9 cellular contexts compared by ENCODE assay signal in genomic region chr1:198638894-198639319, GRCh38. TPM values are rescaled to one million over a fixed set of nuclear protein-coding genes. Genes with fewer than 3 reads are reported as not detected.
DNase-seq lines count a peak whose midpoint lies in the region; ATAC-seq, FAIRE-seq and TF ChIP-seq lines count a peak whose summit lies in the region.
"Had no signal": no experiment of that assay in that cellular context is flagged by ENCODE, and none has a peak within 500 bp of the region (broad histone marks: within the 10 kb centered on the region; RNA-seq: fewer than 3 reads in every experiment).

Gene PTPRC (plus strand): TSS chr1:198639040. CDS start chr1:198639269, 229 bp downstream.

- TF ChIP-seq EP300 in SK-N-SH (IDR thresholded peaks at IDR 0.05; ENCODE audit: borderline replicate concordance in 1 of 2, low read depth in 1 of 2, low read length in 1 of 2) = no peak

- WGBS in SK-N-SH (ENCODE audit: low lambda C conversion rate) = 82% methylated on average over 5 of the region's 5 CpGs

- H3K4me2 ChIP-seq in SK-N-SH = no peak within 1 kb of the TSS

- FAIRE-seq in RCC 7860 (lab: Jason Lieb, UNC) = no peak
- FAIRE-seq: A204.1 had no signal

- intact Hi-C loops in left cardiac atrium (cut with DNase I) = no loop called here
- intact Hi-C loops in vagina (cut with DNase I) = no loop called here

- peaks cover 6% of the 10 kb centered on the region for H3F3A ChIP-seq in SK-N-SH (replicated peaks; ENCODE audit: insufficient read depth)

- no peak for TF ChIP-seq POLR2A in vagina (IDR thresholded peaks at IDR 0.05)

- H2AFZ ChIP-seq in SK-N-SH (ENCODE audit: low read depth) = peak within 1 kb of the TSS; percentile 61

- H3K4me1 ChIP-seq in SK-N-SH (ENCODE audit: control insufficient read depth in 1 of 2, insufficient read depth in 2 of 2, low read depth in 1 of 2, low read length in 1 of 2) (peaks cover 3 to 9% of the 10 kb centered on the region in 2 experiments; a peak in 2 of 4 replicates), vagina (no peaks in the 10 kb centered on the region)

- H3K79me2 ChIP-seq in SK-N-SH (ENCODE audit: insufficient read depth) = no peaks in the 10 kb centered on the region

- TF ChIP-seq RAD21 in SK-N-SH (IDR thresholded peaks at IDR 0.05; ENCODE audit: low read length) = no peak

- no peaks in the 10 kb centered on the region for H4K20me1 ChIP-seq in SK-N-SH (ENCODE audit: insufficient read depth)

- no peak within 1 kb of the TSS for H3K27ac ChIP-seq in SK-N-SH (ENCODE audit: low read depth in 2 of 2, low read length in 1 of 2)
- no peak within 1 kb of the TSS for H3K27ac ChIP-seq in vagina

- no peak for TF ChIP-seq CTCF in SK-N-SH (IDR thresholded peaks at IDR 0.05)
- no peak for TF ChIP-seq CTCF in vagina (IDR thresholded peaks at IDR 0.05)

- H3K4me3 ChIP-seq in SK-N-SH (ENCODE audit: low read depth in 2 of 2, low read length in 1 of 2) = no peak within 1 kb of the TSS
- peak within 1 kb of the TSS in 1 of 2 donors; percentile 29 for H3K4me3 ChIP-seq in vagina

- H3K36me3 ChIP-seq in SK-N-SH (replicated peaks in 1 of 2; ENCODE audit: control insufficient read depth in 1 of 2, insufficient read depth in 2 of 2, low read length in 1 of 2) (no peaks in the 10 kb centered on the region), vagina (no peaks in the 10 kb centered on the region)

- CTCF ChIA-PET in SK-N-SH (lab: Yijun Ruan, JAX) = no interaction called here

- DNase-seq in SK-N-SH (no peak), RPMI8226 (peak; percentile 20), left cardiac atrium (no peak), vagina (ENCODE audit: extremely low spot score in 2 of 2) (no peak), RCC 7860 (ENCODE audit: low spot score) (no peak), hypothalamus (lab: John Stamatoyannopoulos, UW) (no peak)

- POLR2A ChIA-PET in SK-N-SH (lab: Yijun Ruan, JAX) = no interaction called here

- H3K9ac ChIP-seq in SK-N-SH = no peak within 1 kb of the TSS

- H3K27me3 ChIP-seq in SK-N-SH (ENCODE audit: insufficient read depth) (no peaks in the 10 kb centered on the region), vagina (no peaks in the 10 kb centered on the region)

- ATAC-seq in SK-N-SH treated with all-trans-retinoic acid at 6 μM for 48 hours = no peak
- peak; percentile 83 for ATAC-seq in HG02885 (IDR thresholded peaks at IDR 0.05; ENCODE audit: poor library complexity, unreplicated experiment)
- peak; percentile 63 to 73 for ATAC-seq in left cardiac atrium

- H3K9me2 ChIP-seq in SK-N-SH = no peaks in the 10 kb centered on the region

- H3K9me3 ChIP-seq in SK-N-SH = peaks cover 6% of the 10 kb centered on the region; the same call in 1 of the 2 replicates
- no peaks in the 10 kb centered on the region for H3K9me3 ChIP-seq in vagina

TF ChIP-seq in SK-N-SH, 30 proteins besides CTCF, POLR2A, EP300 and RAD21:
- TF ChIP-seq YY1 (IDR thresholded peaks at IDR 0.05; ENCODE audit: low read depth) (no peak), TEAD4 (IDR thresholded peaks at IDR 0.05; ENCODE audit: borderline replicate concordance, insufficient read depth) (no peak), MXI1 (IDR thresholded peaks at IDR 0.05; ENCODE audit: low read depth, low read length) (no peak), SIN3A (IDR thresholded peaks at IDR 0.05; ENCODE audit: borderline replicate concordance, low read depth, low read length) (no peak), RCOR1 (IDR thresholded peaks at IDR 0.05; ENCODE audit: low read length) (no peak), MEF2A (IDR thresholded peaks at IDR 0.05; ENCODE audit: borderline replicate concordance, low read depth) (no peak), ELF1 (IDR thresholded peaks at IDR 0.05) (no peak), USF2 (IDR thresholded peaks at IDR 0.05; ENCODE audit: borderline replicate concordance, low read depth, low read length) (no peak), NRF1 (IDR thresholded peaks at IDR 0.05; ENCODE audit: low read depth, low read length) (no peak)

TF ChIP-seq in SK-N-SH treated with all-trans-retinoic acid at 6 μM for 48 hours, 23 proteins besides CTCF, POLR2A, EP300 and RAD21:
- no peak for TF ChIP-seq ZNF8 (CRISPR knock-in tag; IDR thresholded peaks at IDR 0.05)
- TF ChIP-seq PPARA (CRISPR knock-in tag; IDR thresholded peaks at IDR 0.05; ENCODE audit: borderline replicate concordance) = no peak
- TF ChIP-seq ZFP30 (CRISPR knock-in tag; IDR thresholded peaks at IDR 0.05) = no peak
- TF ChIP-seq PATZ1 (CRISPR knock-in tag; IDR thresholded peaks at IDR 0.05; ENCODE audit: borderline replicate concordance) = no peak
- TF ChIP-seq ARNTL (CRISPR knock-in tag; IDR thresholded peaks at IDR 0.05; ENCODE audit: borderline replicate concordance, low read depth) = no peak
- no peak for TF ChIP-seq TCF4 (CRISPR knock-in tag; IDR thresholded peaks at IDR 0.05; ENCODE audit: borderline replicate concordance)
- TF ChIP-seq ZC3H10 (CRISPR knock-in tag; IDR thresholded peaks at IDR 0.05) = no peak
- TF ChIP-seq CREB5 (CRISPR knock-in tag; IDR thresholded peaks at IDR 0.05; ENCODE audit: low read depth) = no peak
- TF ChIP-seq ESRRG (CRISPR knock-in tag; IDR thresholded peaks at IDR 0.05) = no peak
- no peak for TF ChIP-seq RARB (CRISPR knock-in tag; IDR thresholded peaks at IDR 0.05)
- no peak for TF ChIP-seq ISL1 (CRISPR knock-in tag; IDR thresholded peaks at IDR 0.05)
- no peak for TF ChIP-seq GLIS3 (CRISPR knock-in tag; IDR thresholded peaks at IDR 0.05)
- TF ChIP-seq ZFP3 (CRISPR knock-in tag; IDR thresholded peaks at IDR 0.05) = no peak
- TF ChIP-seq OSR1 (CRISPR knock-in tag; IDR thresholded peaks at IDR 0.05) = no peak
- TF ChIP-seq ZNF70 (CRISPR knock-in tag; IDR thresholded peaks at IDR 0.05) = no peak

RNA-seq across cellular contexts. Expression of gene PTPRC, which starts in this region (rescaled TPM):
- 0.03 and 0.11 TPM in 2 replicates for polyA plus RNA-seq in SK-N-SH (2012; rRNA removed)
- 0.05 and 0.06 TPM in 2 replicates for polyA plus RNA-seq in SK-N-SH (2012; cell fraction: cytosol; rRNA removed)
- polyA plus RNA-seq in SK-N-SH (2012; cell fraction: nucleus; rRNA removed) = 0.10 TPM in 1 of 2 replicates, not detected in the other
- total RNA-seq in left cardiac atrium (10 to 100 TPM; 11.0 to 24.2 TPM), vagina (33.4 TPM)
